16 cellular contexts compared by ENCODE assay signal in the genomic region with DNA sequence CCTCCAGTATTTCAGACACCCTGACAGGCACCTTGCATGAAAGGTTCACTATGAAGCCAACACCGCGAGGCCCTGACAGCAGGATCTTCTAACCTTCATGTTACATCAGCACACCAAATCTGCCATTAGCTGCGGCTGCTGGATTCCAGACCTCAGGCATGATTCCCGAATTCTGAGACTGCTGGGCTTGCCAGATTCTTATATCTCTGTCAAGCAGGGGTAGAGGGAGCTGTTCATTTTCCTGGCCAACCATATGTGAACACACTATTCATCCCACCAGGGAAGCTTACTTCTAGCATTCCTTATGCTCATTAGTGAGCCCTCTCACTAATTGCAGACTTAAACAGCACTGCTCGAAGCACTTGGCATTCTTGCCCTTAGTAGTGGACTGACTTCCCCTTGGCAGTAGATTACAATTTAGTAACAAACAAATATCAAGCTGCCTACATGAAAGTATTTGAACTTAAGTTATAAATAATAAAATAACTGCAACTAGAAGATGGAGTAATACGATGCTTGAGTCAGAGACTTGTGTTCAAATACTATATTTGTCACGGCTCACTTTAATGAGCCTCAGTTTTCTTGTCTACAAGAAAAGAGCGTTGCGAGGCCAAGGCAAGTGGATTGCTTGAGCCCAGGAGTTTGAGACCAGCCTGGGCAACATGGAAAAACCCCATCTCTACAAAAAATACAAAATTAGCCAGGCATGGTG. TPM values are rescaled to one million over a fixed set of nuclear protein-coding genes. Genes with fewer than 3 reads are reported as not detected.
DNase-seq lines count a peak whose midpoint lies in the region; ATAC-seq and TF ChIP-seq lines count a peak whose summit lies in the region.
"Had no signal": no experiment of that assay in that cellular context is flagged by ENCODE, and none has a peak within 500 bp of the region (broad histone marks: within the 10 kb centered on the region; RNA-seq: fewer than 3 reads in every experiment).

No MANE protein-coding gene starts in this region.

- ATAC-seq in gastroesophageal sphincter (peak; percentile 8), omental fat pad (ENCODE audit: low FRiP score) (no peak), GM18505 (IDR thresholded peaks at IDR 0.05; ENCODE audit: unreplicated experiment) (no peak), HG03045 (IDR thresholded peaks at IDR 0.05; ENCODE audit: unreplicated experiment) (no peak)
- ATAC-seq: activated naive CD8-positive, alpha-beta T cell treated with anti-CD3 and anti-CD28 coated beads, Interleukin-2, amount 50 U/mL, for 24 hours; effector memory CD8-positive, alpha-beta T cell; HCT116; mucosa of descending colon had no signal

- TF ChIP-seq EP300 in gastroesophageal sphincter (IDR thresholded peaks at IDR 0.05), result no peak

- TF ChIP-seq CTCF in AG04449 (IDR thresholded peaks at IDR 0.05; ENCODE audit: insufficient read depth, low read length, missing control alignments) (no peak), Peyer's patch (IDR thresholded peaks at IDR 0.05) (no peak), gastroesophageal sphincter (IDR thresholded peaks at IDR 0.05) (no peak), osteoblast (IDR thresholded peaks at IDR 0.05; ENCODE audit: extremely low read depth, low read depth, low read length) (no peak), omental fat pad (IDR thresholded peaks at IDR 0.05) (no peak)

- H3K4me2 ChIP-seq in osteoblast (ENCODE audit: insufficient read depth, low read length), result no peak overlapping the region

- H3K79me2 ChIP-seq in osteoblast (ENCODE audit: insufficient read depth, low read length), result no peaks in the 10 kb centered on the region

- TF ChIP-seq POLR2A in Peyer's patch (IDR thresholded peaks at IDR 0.05) (no peak), gastroesophageal sphincter (IDR thresholded peaks at IDR 0.05) (no peak), GM18505 (IDR thresholded peaks at IDR 0.05; ENCODE audit: borderline replicate concordance, extremely low read depth, insufficient read depth, insufficient read length) (no peak)

- H3K27me3 ChIP-seq in Peyer's patch (no peaks in the 10 kb centered on the region), gastroesophageal sphincter (no peaks in the 10 kb centered on the region), osteoblast (ENCODE audit: insufficient read depth, low read length) (no peaks in the 10 kb centered on the region)

- H3K4me1 ChIP-seq in Peyer's patch, result peaks cover 0 to 6% (median 0%) of the 10 kb centered on the region in 4 donors
- peaks cover 0 to 57% (median 16%) of the 10 kb centered on the region in 3 donors for H3K4me1 ChIP-seq in gastroesophageal sphincter
- peaks cover 6% of the 10 kb centered on the region for H3K4me1 ChIP-seq in osteoblast (ENCODE audit: insufficient read depth, low read length)

- no peaks in the 10 kb centered on the region for H3K9me3 ChIP-seq in Peyer's patch
- H3K9me3 ChIP-seq in gastroesophageal sphincter, result no peaks in the 10 kb centered on the region
- H3K9me3 ChIP-seq in osteoblast (ENCODE audit: low read depth, low read length), result no peaks in the 10 kb centered on the region
- H3K9me3 ChIP-seq: mucosa of descending colon had no signal

- POLR2A ChIA-PET in AG04449 (lab: Yijun Ruan, JAX), result interaction anchor here (0.6 to 0.8 kb wide), 2 partner anchors 9 to 22 kb away, joined by 3 read pairs; no protein-coding TSS in a partner anchor

- H3K36me3 ChIP-seq in Peyer's patch (peaks cover 0 to 31% (median 0%) of the 10 kb centered on the region in 3 donors), gastroesophageal sphincter (peaks cover 0 to 94% of the 10 kb centered on the region in 2 donors), osteoblast (ENCODE audit: insufficient read depth, low read length) (peaks cover 10% of the 10 kb centered on the region)

- CTCF ChIA-PET in AG04449 (lab: Yijun Ruan, JAX), result interaction anchor here (1.2 kb wide), 2 partner anchors 50 to 156 kb away, joined by 3 to 6 read pairs; no protein-coding TSS in a partner anchor

- H3K27ac ChIP-seq in Peyer's patch (peak overlapping the region; percentile 44 to 82 (median 68)), gastroesophageal sphincter (peak overlapping the region; percentile 11 to 90 (median 84)), osteoblast (ENCODE audit: low read depth, low read length) (no peak overlapping the region)

- WGBS in gastroesophageal sphincter (ENCODE audit: low coverage in 1 of 2), 2 donors, result 23 to 24% methylated on average over 7 of the region's 9 CpGs

- H4K20me1 ChIP-seq in osteoblast (ENCODE audit: insufficient read depth, low read length), result no peaks in the 10 kb centered on the region

- H3K4me3 ChIP-seq in AG04449 (ENCODE audit: low read depth, low read length) (no peak overlapping the region), Peyer's patch (no peak overlapping the region), gastroesophageal sphincter (no peak overlapping the region), osteoblast (ENCODE audit: insufficient read depth, low read length) (no peak overlapping the region)
- H3K4me3 ChIP-seq: mucosa of descending colon had no signal

- no peak overlapping the region for H2AFZ ChIP-seq in osteoblast (ENCODE audit: low read length)

- DNase-seq in AG04449 (ENCODE audit: low read depth, low spot score) (peak; percentile 71), Peyer's patch (no peak), osteoblast (ENCODE audit: insufficient read length, low spot score, missing footprints) (peak; percentile 38), omental fat pad (ENCODE audit: low spot score) (no peak), glomerular visceral epithelial cell (ENCODE audit: extremely low spot score) (no peak)
- DNase-seq: activated CD8-positive, alpha-beta memory T cell treated with anti-CD3 and anti-CD28 coated beads, Interleukin-2, amount 50 U/mL, for 48 hours; activated naive CD8-positive, alpha-beta T cell treated with anti-CD3 and anti-CD28 coated beads, Interleukin-2, amount 50 U/mL, for 24 hours; effector memory CD8-positive, alpha-beta T cell; mucosa of descending colon; NCI-H1417 treated with DMSO at 0.1 percent for 48 hours; NCI-H774; SIG-M5 had no signal

RNA-seq across cellular contexts. Expression of gene NID1, which starts 43.3 kb away (rescaled TPM):
- total RNA-seq in Peyer's patch, result 10 to 100 TPM; 20.5 to 92.4 (median 62.0) TPM
- 100 to 1,000 TPM; 139 to 322 (median 244) TPM for total RNA-seq in gastroesophageal sphincter
- total RNA-seq in osteoblast, result 40.2 and 46.3 TPM in 2 replicates
- 100 to 1,000 TPM; 131 to 458 (median 203) TPM for total RNA-seq in omental fat pad

Comparison
In these comparisons a context has a peak if more than half of its experiments do, and no peak if none do; other contexts are left out.
1. DNase-seq: peak in AG04449 (single experiment) and osteoblast (single experiment); none in Peyer's patch (0 of 3), omental fat pad (single experiment) and glomerular visceral epithelial cell (single experiment).